In the genomic region with DNA sequence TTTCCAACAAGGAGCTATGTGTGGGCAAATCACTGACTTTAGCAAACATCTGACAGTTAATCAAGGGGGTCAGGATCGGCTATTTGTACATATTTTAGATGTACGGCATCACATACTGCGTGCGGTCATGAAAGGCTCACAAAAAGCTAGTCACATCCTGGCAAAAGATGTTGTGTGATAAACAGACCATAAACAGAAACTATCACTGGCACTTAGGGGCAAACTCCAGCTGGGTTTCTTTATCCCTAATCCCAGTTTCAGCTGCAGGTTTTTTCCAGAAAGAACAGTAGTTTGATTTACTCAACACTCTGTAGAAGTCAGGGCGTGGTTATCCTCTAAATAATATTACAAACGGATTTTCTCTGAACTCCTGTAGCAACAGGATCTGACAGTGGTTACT, we compare ENCODE assay signal across 8 cellular contexts.
DNase-seq lines count a peak whose midpoint lies in the region; ATAC-seq and TF ChIP-seq lines count a peak whose summit lies in the region.

No MANE protein-coding gene starts in this region.

- DNase-seq in NCI-H2029 treated with DMSO at 0.1 percent for 48 hours (lab: John Stamatoyannopoulos, UW) (peak; percentile 36), NCI-H2029 (lab: John Stamatoyannopoulos, UW) (no peak), foreskin fibroblast (peak; percentile 15 to 26), CD1c-positive myeloid dendritic cell (ENCODE audit: extremely low spot score) (no peak)
- DNase-seq in activated CD8-positive, alpha-beta T cell treated with anti-CD3 and anti-CD28 coated beads, Interleukin-2, amount 10 ng/mL, durations not matched to agents 7 days and 5 days, result no peak
- DNase-seq in stimulated activated effector memory CD8-positive, alpha-beta T cell treated with anti-CD3 and anti-CD28 coated beads, Interleukin-12 subunit alpha, Interleukin-12 subunit beta, amount 100 ng/mL, for 72 hours (ENCODE audit: low spot score in 2 of 2), result no peak

- H3K36me3 Mint-ChIP-seq in activated CD8-positive, alpha-beta T cell treated with anti-CD3 and anti-CD28 coated beads, Interleukin-2, amount 10 ng/mL, durations not matched to agents 7 days and 5 days (ENCODE audit: low read depth), result peaks cover 38% of the 10 kb centered on the region
- H3K36me3 Mint-ChIP-seq in stimulated activated effector memory CD8-positive, alpha-beta T cell treated with anti-CD3 and anti-CD28 coated beads, Interleukin-12 subunit alpha, Interleukin-12 subunit beta, amount 100 ng/mL, for 72 hours, result peaks cover 29% of the 10 kb centered on the region

- H3K27me3 Mint-ChIP-seq in activated CD8-positive, alpha-beta T cell treated with anti-CD3 and anti-CD28 coated beads, Interleukin-2, amount 10 ng/mL, durations not matched to agents 7 days and 5 days (ENCODE audit: low read depth), result no peaks in the 10 kb centered on the region

- peaks cover 32% of the 10 kb centered on the region for H3K9me3 Mint-ChIP-seq in activated CD8-positive, alpha-beta T cell treated with anti-CD3 and anti-CD28 coated beads, Interleukin-2, amount 10 ng/mL, durations not matched to agents 7 days and 5 days (ENCODE audit: insufficient read depth)
- peaks cover 3% of the 10 kb centered on the region for H3K9me3 Mint-ChIP-seq in stimulated activated effector memory CD8-positive, alpha-beta T cell treated with anti-CD3 and anti-CD28 coated beads, Interleukin-12 subunit alpha, Interleukin-12 subunit beta, amount 100 ng/mL, for 72 hours

- POLR2A ChIA-PET in activated CD8-positive, alpha-beta T cell treated with anti-CD3 and anti-CD28 coated beads, Interleukin-2, amount 10 ng/mL, durations not matched to agents 7 days and 5 days (lab: Charles Lee), result interaction anchor here (0.9 to 1.0 kb wide), 3 partner anchors 61 to 150 kb away, joined by 3 to 4 read pairs (median 3); no protein-coding TSS in a partner anchor

- peak overlapping the region; percentile 93 for H3K27ac Mint-ChIP-seq in activated CD8-positive, alpha-beta T cell treated with anti-CD3 and anti-CD28 coated beads, Interleukin-2, amount 10 ng/mL, durations not matched to agents 7 days and 5 days
- H3K27ac Mint-ChIP-seq in stimulated activated effector memory CD8-positive, alpha-beta T cell treated with anti-CD3 and anti-CD28 coated beads, Interleukin-12 subunit alpha, Interleukin-12 subunit beta, amount 100 ng/mL, for 72 hours, result peak overlapping the region; percentile 93

- peaks cover 58% of the 10 kb centered on the region for H3K4me1 Mint-ChIP-seq in activated CD8-positive, alpha-beta T cell treated with anti-CD3 and anti-CD28 coated beads, Interleukin-2, amount 10 ng/mL, durations not matched to agents 7 days and 5 days (ENCODE audit: low read depth)
- H3K4me1 Mint-ChIP-seq in stimulated activated effector memory CD8-positive, alpha-beta T cell treated with anti-CD3 and anti-CD28 coated beads, Interleukin-12 subunit alpha, Interleukin-12 subunit beta, amount 100 ng/mL, for 72 hours, result peaks cover 20% of the 10 kb centered on the region

- TF ChIP-seq CTCF in foreskin fibroblast (IDR thresholded peaks at IDR 0.05; ENCODE audit: low read depth, low read length), result no peak

- no peak overlapping the region for H3K4me3 ChIP-seq in foreskin fibroblast (ENCODE audit: low read depth in 1 of 2, low read length in 2 of 2)

- CTCF ChIA-PET in activated CD8-positive, alpha-beta T cell treated with anti-CD3 and anti-CD28 coated beads, Interleukin-2, amount 10 ng/mL, durations not matched to agents 7 days and 5 days (lab: Charles Lee), result interaction anchor here (0.9 to 2.0 kb wide), 8 partner anchors 8 to 159 kb away, joined by 3 to 5 read pairs (median 4); no protein-coding TSS in a partner anchor

- peak overlapping the region; percentile 80 for H3K4me3 Mint-ChIP-seq in activated CD8-positive, alpha-beta T cell treated with anti-CD3 and anti-CD28 coated beads, Interleukin-2, amount 10 ng/mL, durations not matched to agents 7 days and 5 days
- H3K4me3 Mint-ChIP-seq in stimulated activated effector memory CD8-positive, alpha-beta T cell treated with anti-CD3 and anti-CD28 coated beads, Interleukin-12 subunit alpha, Interleukin-12 subunit beta, amount 100 ng/mL, for 72 hours, result peak overlapping the region; percentile 78

- ATAC-seq in activated CD8-positive, alpha-beta T cell treated with anti-CD3 and anti-CD28 coated beads, Interleukin-2, amount 10 ng/mL, durations not matched to agents 7 days and 5 days, result no peak
- no peak for ATAC-seq in stimulated activated effector memory CD8-positive, alpha-beta T cell treated with anti-CD3 and anti-CD28 coated beads, Interleukin-12 subunit alpha, Interleukin-12 subunit beta, amount 100 ng/mL, for 72 hours
- ATAC-seq in HG03439 (IDR thresholded peaks at IDR 0.05; ENCODE audit: unreplicated experiment) (no peak), HG03521 (IDR thresholded peaks at IDR 0.05; ENCODE audit: unreplicated experiment) (no peak)

Comparison
In these comparisons a context has a peak if more than half of its experiments do, and no peak if none do; other contexts are left out.
1. DNase-seq: peak in NCI-H2029 treated with DMSO at 0.1 percent for 48 hours (single experiment) and foreskin fibroblast (2 of 2); none in NCI-H2029 (single experiment), activated CD8-positive, alpha-beta T cell treated with anti-CD3 and anti-CD28 coated beads, Interleukin-2, amount 10 ng/mL, durations not matched to agents 7 days and 5 days (single experiment), stimulated activated effector memory CD8-positive, alpha-beta T cell treated with anti-CD3 and anti-CD28 coated beads, Interleukin-12 subunit alpha, Interleukin-12 subunit beta, amount 100 ng/mL, for 72 hours (0 of 2) and CD1c-positive myeloid dendritic cell (single experiment).